21 cellular contexts compared by ENCODE assay signal in genomic region chrX:139360356-139360755, GRCh38.
DNase-seq lines count a peak whose midpoint lies in the region; ATAC-seq, FAIRE-seq and TF ChIP-seq lines count a peak whose summit lies in the region.
"Had no signal": no experiment of that assay in that cellular context is flagged by ENCODE, and none has a peak within 500 bp of the region (broad histone marks: within the 10 kb centered on the region; RNA-seq: fewer than 3 reads in every experiment).

No MANE protein-coding gene starts in this region.

- no peaks in the 10 kb centered on the region for H3K4me1 ChIP-seq in kidney (ENCODE audit: control insufficient read depth in 1 of 2, insufficient read depth in 1 of 2, low read depth in 1 of 2, low read length in 2 of 2)
- H3K4me1 ChIP-seq: BLaER1, Caco-2, HAP-1 had no signal

- no peak overlapping the region for H3K4me3 ChIP-seq in kidney (ENCODE audit: low read length in 2 of 2)
- H3K4me3 ChIP-seq: BLaER1, GM12878, HAP-1 had no signal

- no peak for DNase-seq in RCC 7860 (ENCODE audit: low spot score)
- no peak for DNase-seq in kidney
- DNase-seq in SHP77 (lab: John Stamatoyannopoulos, UW), result no peak
- DNase-seq in NCI-H524 treated with DMSO at 0.1 percent for 48 hours (lab: John Stamatoyannopoulos, UW), result no peak
- no peak for DNase-seq in activated CD8-positive, alpha-beta T cell treated with anti-CD3 and anti-CD28 coated beads for 36 hours
- DNase-seq: Caco-2; CD4-positive, CD25-positive, alpha-beta regulatory T cell; CD8-positive, alpha-beta T cell; DMS153; DND-41; GDM1; GOT3; HFFc6 had no signal

- POLR2A ChIA-PET in activated CD8-positive, alpha-beta T cell treated with anti-CD3 and anti-CD28 coated beads for 36 hours (lab: Charles Lee), result no interaction called here

- CTCF ChIA-PET in activated CD8-positive, alpha-beta T cell treated with anti-CD3 and anti-CD28 coated beads for 36 hours (lab: Charles Lee), result no interaction called here

- FAIRE-seq in RCC 7860 (lab: Jason Lieb, UNC) (peak; percentile 27), colon (lab: Jason Lieb, UNC) (peak; percentile 98), kidney (lab: Jason Lieb, UNC) (peak; percentile 98)
- FAIRE-seq: GM12878, H54 had no signal

- no peaks in the 10 kb centered on the region for H3K9me3 Mint-ChIP-seq in activated CD8-positive, alpha-beta T cell treated with anti-CD3 and anti-CD28 coated beads for 36 hours
- H3K9me3 Mint-ChIP-seq: CD8-positive, alpha-beta T cell had no signal

- H3K27me3 Mint-ChIP-seq in activated CD8-positive, alpha-beta T cell treated with anti-CD3 and anti-CD28 coated beads for 36 hours, result no peaks in the 10 kb centered on the region
- H3K27me3 Mint-ChIP-seq: B cell; CD4-positive, CD25-positive, alpha-beta regulatory T cell had no signal

- no peaks in the 10 kb centered on the region for H3K9me3 ChIP-seq in kidney (ENCODE audit: control insufficient read depth in 1 of 2, low read length in 2 of 2)
- H3K9me3 ChIP-seq: BLaER1, Caco-2, HAP-1 had no signal

- no peak for TF ChIP-seq CTCF in kidney (IDR thresholded peaks at IDR 0.05; ENCODE audit: borderline replicate concordance, extremely low read depth, insufficient read depth)
- TF ChIP-seq CTCF in activated CD8-positive, alpha-beta T cell treated with anti-CD3 and anti-CD28 coated beads for 36 hours (IDR thresholded peaks at IDR 0.05), result no peak

- H3K4me1 Mint-ChIP-seq in activated CD8-positive, alpha-beta T cell treated with anti-CD3 and anti-CD28 coated beads for 36 hours (ENCODE audit: low read depth), result no peaks in the 10 kb centered on the region
- H3K4me1 Mint-ChIP-seq: B cell; CD4-positive, CD25-positive, alpha-beta regulatory T cell had no signal

- ATAC-seq in HG02623 (IDR thresholded peaks at IDR 0.05; ENCODE audit: unreplicated experiment), result no peak
- no peak for ATAC-seq in activated CD8-positive, alpha-beta T cell treated with anti-CD3 and anti-CD28 coated beads for 36 hours
- ATAC-seq: CD8-positive, alpha-beta T cell; GM12878 had no signal

- no peaks in the 10 kb centered on the region for H3K36me3 Mint-ChIP-seq in activated CD8-positive, alpha-beta T cell treated with anti-CD3 and anti-CD28 coated beads for 36 hours (ENCODE audit: low read depth)
- H3K36me3 Mint-ChIP-seq: CD4-positive, CD25-positive, alpha-beta regulatory T cell; CD8-positive, alpha-beta T cell had no signal

- H3K9ac ChIP-seq in kidney (ENCODE audit: low read length in 2 of 2), result no peak overlapping the region
- H3K9ac ChIP-seq: BLaER1 had no signal

- H3K4me3 Mint-ChIP-seq in activated CD8-positive, alpha-beta T cell treated with anti-CD3 and anti-CD28 coated beads for 36 hours, result no peak overlapping the region
- H3K4me3 Mint-ChIP-seq: B cell; CD4-positive, CD25-positive, alpha-beta regulatory T cell; CD8-positive, alpha-beta T cell; HFFc6 had no signal

- H3K36me3 ChIP-seq in kidney (ENCODE audit: control insufficient read depth in 1 of 2, insufficient read depth in 2 of 2, low read length in 2 of 2), result no peaks in the 10 kb centered on the region
- H3K36me3 ChIP-seq: BLaER1, HAP-1 had no signal

- H3K27ac ChIP-seq in kidney (ENCODE audit: low read depth in 2 of 2, low read length in 2 of 2), result no peak overlapping the region
- H3K27ac ChIP-seq: BLaER1, C4-2B had no signal

- intact Hi-C loops in kidney (cut with DNase I), result no loop called here
- intact Hi-C loops in activated CD8-positive, alpha-beta T cell treated with anti-CD3 and anti-CD28 coated beads for 36 hours (cut with micrococcal nuclease), result no loop called here

- H3K27ac Mint-ChIP-seq in activated CD8-positive, alpha-beta T cell treated with anti-CD3 and anti-CD28 coated beads for 36 hours, result no peak overlapping the region
- H3K27ac Mint-ChIP-seq: B cell; CD4-positive, CD25-positive, alpha-beta regulatory T cell; CD8-positive, alpha-beta T cell; HFFc6 had no signal
